Comparison of ENCODE assay signal across 20 cellular contexts in the genomic region with DNA sequence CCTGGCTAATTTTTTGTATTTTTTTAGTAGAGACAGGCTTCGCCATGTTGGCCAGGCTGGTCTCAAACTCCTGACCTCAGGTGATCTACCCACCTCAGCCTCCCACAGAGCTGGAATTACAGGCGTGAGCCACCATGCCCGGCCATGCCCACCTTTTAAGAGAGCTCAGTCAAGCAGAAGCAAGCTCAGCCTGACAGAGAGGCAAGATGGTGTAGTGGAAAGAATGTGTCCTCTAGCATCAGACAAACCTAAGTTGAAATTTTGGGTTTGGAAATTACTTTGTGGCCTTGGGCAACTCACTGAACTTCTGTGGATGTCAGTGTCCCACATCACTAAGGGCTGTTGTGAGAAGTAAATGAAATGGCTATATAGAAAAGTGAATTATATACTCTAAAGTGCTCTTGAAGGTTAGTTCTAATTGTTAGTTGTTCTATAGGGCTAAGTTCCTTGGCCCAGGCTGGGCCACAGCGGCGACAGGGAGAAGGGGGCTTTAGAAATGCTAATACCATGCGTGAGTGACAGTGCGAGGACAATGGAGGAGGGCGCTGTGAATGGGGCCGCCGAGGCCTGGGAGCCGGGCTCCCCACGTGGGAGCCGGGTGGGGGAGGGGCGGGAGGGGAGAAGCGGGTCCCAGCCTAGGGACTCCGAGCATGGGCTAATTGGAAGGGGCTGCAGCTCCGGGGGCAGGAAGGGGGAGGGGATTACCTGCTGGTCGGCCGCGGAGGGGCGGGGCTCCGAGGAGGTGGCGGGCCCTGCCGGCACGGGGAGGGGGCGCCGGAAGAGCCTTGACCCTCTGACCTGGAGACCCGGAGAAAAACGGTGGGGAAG. TPM values are rescaled to one million over a fixed set of nuclear protein-coding genes. Genes with fewer than 3 reads are reported as not detected.
DNase-seq lines count a peak whose midpoint lies in the region; ATAC-seq and TF ChIP-seq lines count a peak whose summit lies in the region.
"Had no signal": no experiment of that assay in that cellular context is flagged by ENCODE, and none has a peak within 500 bp of the region (broad histone marks: within the 10 kb centered on the region; RNA-seq: fewer than 3 reads in every experiment).

No MANE protein-coding gene starts in this region.

- no peak overlapping the region for H2AFZ ChIP-seq in GM23338

- H3K4me1 Mint-ChIP-seq in GM23338 (peaks cover 32% of the 10 kb centered on the region), nephron progenitor cell (peaks cover 44% of the 10 kb centered on the region)
- H3K4me1 Mint-ChIP-seq: activated naive CD8-positive, alpha-beta T cell treated with anti-CD3 and anti-CD28 coated beads, Interleukin-2, amount 10 ng/mL, durations not matched to agents 7 days and 5 days had no signal

- no peaks in the 10 kb centered on the region for H3K9me2 ChIP-seq in GM23338 (ENCODE audit: insufficient read depth)

- H3K27ac ChIP-seq in GM23338 (ENCODE audit: low read depth) = peak overlapping the region; percentile 94
- no peak overlapping the region for H3K27ac ChIP-seq in esophagus muscularis mucosa (replicated peaks in 1 of 4)
- H3K27ac ChIP-seq: HL-60, right lobe of liver, SJSA1, vagina had no signal

- H3K27me3 ChIP-seq in GM23338 (ENCODE audit: insufficient read depth) (no peaks in the 10 kb centered on the region), NT2/D1 (ENCODE audit: insufficient read depth, insufficient read length) (no peaks in the 10 kb centered on the region), esophagus muscularis mucosa (no peaks in the 10 kb centered on the region)
- H3K27me3 ChIP-seq: right lobe of liver, SJSA1, vagina had no signal

- H3K4me2 ChIP-seq in GM23338 = peak overlapping the region; percentile 74

- H3K36me3 ChIP-seq in GM23338 (ENCODE audit: insufficient read depth) (no peaks in the 10 kb centered on the region), NT2/D1 (ENCODE audit: insufficient read depth, insufficient read length, low read length) (no peaks in the 10 kb centered on the region), esophagus muscularis mucosa (no peaks in the 10 kb centered on the region)
- H3K36me3 ChIP-seq: right lobe of liver, SJSA1, vagina had no signal

- no peaks in the 10 kb centered on the region for H3K79me2 ChIP-seq in GM23338 (replicated peaks; ENCODE audit: insufficient read depth)

- H3F3A ChIP-seq in GM23338 (replicated peaks; ENCODE audit: low read depth) = no peaks in the 10 kb centered on the region

- H3K27ac Mint-ChIP-seq in GM23338 (peak overlapping the region; percentile 95), nephron progenitor cell (peak overlapping the region; percentile 25)
- H3K27ac Mint-ChIP-seq: activated CD8-positive, alpha-beta T cell treated with anti-CD3 and anti-CD28 coated beads, Interleukin-2, amount 10 ng/mL, durations not matched to agents 7 days and 5 days; activated naive CD8-positive, alpha-beta T cell treated with anti-CD3 and anti-CD28 coated beads, Interleukin-2, amount 10 ng/mL, durations not matched to agents 7 days and 5 days had no signal

- intact Hi-C loops in esophagus muscularis mucosa (cut with DNase I) = no loop called here

- ATAC-seq in GM23338 = peak; percentile 82
- ATAC-seq: activated CD8-positive, alpha-beta T cell treated with anti-CD3 and anti-CD28 coated beads, Interleukin-2, amount 10 ng/mL, durations not matched to agents 7 days and 5 days; right lobe of liver had no signal

- H3K4me1 ChIP-seq in GM23338 (ENCODE audit: insufficient read depth) = peaks cover 30% of the 10 kb centered on the region
- peaks cover 13% of the 10 kb centered on the region for H3K4me1 ChIP-seq in NT2/D1 (ENCODE audit: insufficient read depth, insufficient read length)
- peaks cover 0 to 17% (median 5%) of the 10 kb centered on the region in 4 donors for H3K4me1 ChIP-seq in esophagus muscularis mucosa
- H3K4me1 ChIP-seq: right lobe of liver, SJSA1, vagina had no signal

- H3K4me3 Mint-ChIP-seq in GM23338 (peak overlapping the region; percentile 60), nephron progenitor cell (no peak overlapping the region)
- H3K4me3 Mint-ChIP-seq: activated CD8-positive, alpha-beta T cell treated with anti-CD3 and anti-CD28 coated beads, Interleukin-2, amount 10 ng/mL, durations not matched to agents 7 days and 5 days; activated naive CD8-positive, alpha-beta T cell treated with anti-CD3 and anti-CD28 coated beads, Interleukin-2, amount 10 ng/mL, durations not matched to agents 7 days and 5 days; CD4-positive, alpha-beta memory T cell had no signal

- H3K9me3 ChIP-seq in NT2/D1 (ENCODE audit: insufficient read depth, low read length) (no peaks in the 10 kb centered on the region), esophagus muscularis mucosa (no peaks in the 10 kb centered on the region)
- H3K9me3 ChIP-seq: right lobe of liver, SJSA1, vagina had no signal

- TF ChIP-seq CTCF in GM23338 (conservative IDR thresholded peaks at IDR 0.05; ENCODE audit: low read depth in 2 of 2) (no peak), esophagus muscularis mucosa (IDR thresholded peaks at IDR 0.05) (no peak), nephron progenitor cell (IDR thresholded peaks at IDR 0.05) (no peak)

- peaks cover 8% of the 10 kb centered on the region for H3K27me3 Mint-ChIP-seq in GM23338 (ENCODE audit: insufficient read depth, low read depth, poor library complexity)
- H3K27me3 Mint-ChIP-seq in nephron progenitor cell (ENCODE audit: low read depth, poor library complexity) = no peaks in the 10 kb centered on the region
- H3K27me3 Mint-ChIP-seq: activated naive CD8-positive, alpha-beta T cell treated with anti-CD3 and anti-CD28 coated beads, Interleukin-2, amount 10 ng/mL, durations not matched to agents 7 days and 5 days had no signal

- peak overlapping the region; percentile 46 for H3K4me3 ChIP-seq in GM23338
- H3K4me3 ChIP-seq in NT2/D1 (ENCODE audit: insufficient read length, low read depth) = peak overlapping the region; percentile 60
- H3K4me3 ChIP-seq in esophagus muscularis mucosa = no peak overlapping the region
- H3K4me3 ChIP-seq: right lobe of liver, SJSA1, vagina had no signal

- 46% methylated on average over 26 of the region's 29 CpGs for WGBS in esophagus muscularis mucosa

- peak; percentile 85 for DNase-seq in GM23338 (ENCODE audit: low spot score)
- peak; percentile 73 for DNase-seq in NT2/D1 (ENCODE audit: low read depth, low spot score)
- peak; percentile 2 for DNase-seq in esophagus muscularis mucosa (ENCODE audit: extremely low spot score)
- DNase-seq in nephron progenitor cell = peak; percentile 43
- DNase-seq in NCI-H1105 treated with DMSO at 0.1 percent for 48 hours (lab: John Stamatoyannopoulos, UW) = no peak
- DNase-seq in EL = no peak
- DNase-seq in stimulated activated naive CD4-positive, alpha-beta T cell treated with Interleukin-2 at 50 U/mL for 16 hours (lab: John Stamatoyannopoulos, UW) = no peak
- DNase-seq in NCI-H524 (lab: John Stamatoyannopoulos, UW) = no peak
- DNase-seq: activated CD8-positive, alpha-beta T cell treated with anti-CD3 and anti-CD28 coated beads, Interleukin-2, amount 10 ng/mL, durations not matched to agents 7 days and 5 days; activated naive CD8-positive, alpha-beta T cell treated with anti-CD3 and anti-CD28 coated beads, Interleukin-2, amount 10 ng/mL, durations not matched to agents 7 days and 5 days; CD4-positive, alpha-beta memory T cell; HCEC 1CT; midbrain; NCI-H187; NCI-H526 treated with DMSO at 0.1 percent for 48 hours; right lobe of liver; stimulated activated CD4-positive, alpha-beta T cell treated with anti-CD3 and anti-CD28 coated beads, Interleukin-2, amount 100 ng/mL, for 24 hours had no signal

- no peak for TF ChIP-seq POLR2A in esophagus muscularis mucosa (IDR thresholded peaks at IDR 0.05; ENCODE audit: low read depth)

- H3K9me3 Mint-ChIP-seq in GM23338 = no peaks in the 10 kb centered on the region
- peaks cover 26% of the 10 kb centered on the region for H3K9me3 Mint-ChIP-seq in nephron progenitor cell
- H3K9me3 Mint-ChIP-seq: activated naive CD8-positive, alpha-beta T cell treated with anti-CD3 and anti-CD28 coated beads, Interleukin-2, amount 10 ng/mL, durations not matched to agents 7 days and 5 days; CD4-positive, alpha-beta memory T cell had no signal

- H3K36me3 Mint-ChIP-seq in GM23338 (ENCODE audit: low read depth) = no peaks in the 10 kb centered on the region; the same call in 2 of the 3 replicates
- no peaks in the 10 kb centered on the region for H3K36me3 Mint-ChIP-seq in nephron progenitor cell (ENCODE audit: low read depth)
- H3K36me3 Mint-ChIP-seq: activated naive CD8-positive, alpha-beta T cell treated with anti-CD3 and anti-CD28 coated beads, Interleukin-2, amount 10 ng/mL, durations not matched to agents 7 days and 5 days; CD4-positive, alpha-beta memory T cell had no signal

- peak overlapping the region; percentile 87 for H3K9ac ChIP-seq in NT2/D1 (ENCODE audit: insufficient read length, low read depth)

- TF ChIP-seq EP300 in esophagus muscularis mucosa (IDR thresholded peaks at IDR 0.05) = no peak

- no peaks in the 10 kb centered on the region for H4K20me1 ChIP-seq in GM23338 (replicated peaks; ENCODE audit: insufficient read depth)

RNA-seq across cellular contexts. Expression of gene PJA1, which starts 15.6 kb away (rescaled TPM):
- 30.9 and 31.3 TPM in 2 replicates for total RNA-seq in GM23338 (2014; rRNA removed; shearing (Covaris generic))
- polyA plus RNA-seq in GM23338 (2016; fragmentation: Nextera tagmentation; extraction: Ambion mirVana) = 20.7 and 25.2 TPM in 2 replicates
- 10 to 100 TPM; 17.0 to 25.9 (median 20.6) TPM for total RNA-seq in esophagus muscularis mucosa

Comparison
In these comparisons a context has a peak if more than half of its experiments do, and no peak if none do; other contexts are left out.
1. DNase-seq: peak in GM23338 (single experiment), NT2/D1 (single experiment), esophagus muscularis mucosa (single experiment) and nephron progenitor cell (single experiment); none in NCI-H1105 treated with DMSO at 0.1 percent for 48 hours (single experiment), EL (single experiment), stimulated activated naive CD4-positive, alpha-beta T cell treated with Interleukin-2 at 50 U/mL for 16 hours (single experiment) and NCI-H524 (0 of 2).
2. H3K4me3 ChIP-seq: peak in GM23338 (single experiment) and NT2/D1 (single experiment); none in esophagus muscularis mucosa (0 of 4).